Comparison of ENCODE assay signal across 22 cellular contexts in the genomic region with DNA sequence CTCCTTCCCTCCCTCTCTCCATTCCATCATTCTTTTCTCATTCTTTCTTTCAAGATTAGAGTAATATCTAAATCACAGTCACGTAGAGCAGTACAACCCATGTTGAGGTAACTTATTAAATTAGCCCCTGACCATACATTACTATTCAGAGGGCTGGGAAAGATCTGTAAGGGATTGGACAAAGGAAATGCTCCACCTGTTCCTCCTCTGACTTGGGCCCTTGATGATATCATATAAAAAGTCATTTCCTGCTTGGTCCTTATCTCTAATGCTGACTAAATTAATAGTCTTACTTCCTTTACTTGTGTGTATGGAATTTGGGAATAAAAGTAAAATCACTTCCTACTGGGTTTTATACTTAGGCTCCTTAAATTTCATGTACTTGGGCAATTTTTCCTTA.
"Had no signal": no experiment of that assay in that cellular context is flagged by ENCODE, and none has a peak within 500 bp of the region (broad histone marks: within the 10 kb centered on the region; RNA-seq: fewer than 3 reads in every experiment).

No MANE protein-coding gene starts in this region.

- H3K4me3 ChIP-seq: body of pancreas, lower lobe of right lung, ovary, psoas muscle, thoracic aorta, upper lobe of right lung had no signal

- H3K27me3 Mint-ChIP-seq: activated B cell treated with CpG ODN at 0.5 μM for 24 hours; activated CD8-positive, alpha-beta T cell treated with anti-CD3 and anti-CD28 coated beads for 36 hours; naive thymus-derived CD8-positive, alpha-beta T cell; stimulated activated memory B cell treated with anti-CD40 and anti-IgM and Interleukin-4, amounts not matched to agents 10 μg/mL and 1 μg/mL and 100 μg/mL, for 72 hours; T-cell had no signal

- H3K4me1 ChIP-seq: body of pancreas, lower lobe of right lung, psoas muscle, upper lobe of right lung had no signal

- ATAC-seq: activated CD8-positive, alpha-beta T cell treated with anti-CD3 and anti-CD28 coated beads for 36 hours; body of pancreas; lower lobe of right lung; naive thymus-derived CD8-positive, alpha-beta T cell; psoas muscle; sciatic nerve; stimulated activated memory B cell treated with anti-CD40 and anti-IgM and Interleukin-4, amounts not matched to agents 10 μg/mL and 1 μg/mL and 100 μg/mL, for 72 hours; T-cell; upper lobe of right lung had no signal

- DNase-seq: activated B cell treated with CpG ODN at 0.5 μM for 24 hours; activated CD4-positive, alpha-beta T cell treated with anti-CD3 and anti-CD28 coated beads for 4 hours; activated CD8-positive, alpha-beta T cell treated with anti-CD3 and anti-CD28 coated beads for 36 hours; activated naive CD4-positive, alpha-beta T cell treated with anti-CD3 and anti-CD28 coated beads for 36 hours; activated T-cell treated with anti-CD3 and anti-CD28 coated beads, Interleukin-2, amount 50 U/mL, for 1 hour; body of pancreas; central memory CD4-positive, alpha-beta T cell; endodermal cell; immature natural killer cell; kidney glomerular epithelial cell; lower lobe of right lung; naive thymus-derived CD8-positive, alpha-beta T cell; ovary; psoas muscle; stimulated activated CD4-positive, alpha-beta T cell treated with anti-CD3 and anti-CD28 coated beads, Interleukin-4, amount 100 ng/mL, for 24 hours; T-cell; T-helper 9 cell; upper lobe of right lung had no signal

- H3K9me3 ChIP-seq: body of pancreas, lower lobe of right lung, ovary, psoas muscle, thoracic aorta, upper lobe of right lung had no signal

- H3K27ac Mint-ChIP-seq: activated B cell treated with CpG ODN at 0.5 μM for 24 hours; activated CD8-positive, alpha-beta T cell treated with anti-CD3 and anti-CD28 coated beads for 36 hours; activated naive CD4-positive, alpha-beta T cell treated with anti-CD3 and anti-CD28 coated beads for 36 hours; activated T-helper 2 cell treated with anti-CD3 and anti-CD28 coated beads, Interferon-gamma antibody, Interleukin-2, Interleukin-4, amounts not matched to agents 10 μg/mL and 5 μg/mL and 100 μg/mL, durations not matched to agents 14 hours and 24 hours and 36 hours; endodermal cell; immature natural killer cell; naive thymus-derived CD8-positive, alpha-beta T cell; stimulated activated memory B cell treated with anti-CD40 and anti-IgM and Interleukin-4, amounts not matched to agents 10 μg/mL and 1 μg/mL and 100 μg/mL, for 72 hours; T-cell had no signal

- H3K27me3 ChIP-seq: body of pancreas, ovary, upper lobe of right lung had no signal

- H3K4me3 Mint-ChIP-seq: activated B cell treated with CpG ODN at 0.5 μM for 24 hours; activated CD8-positive, alpha-beta T cell treated with anti-CD3 and anti-CD28 coated beads for 36 hours; activated naive CD4-positive, alpha-beta T cell treated with anti-CD3 and anti-CD28 coated beads for 36 hours; endodermal cell; immature natural killer cell; naive thymus-derived CD8-positive, alpha-beta T cell; stimulated activated memory B cell treated with anti-CD40 and anti-IgM and Interleukin-4, amounts not matched to agents 10 μg/mL and 1 μg/mL and 100 μg/mL, for 72 hours; T-cell had no signal

- H3K9me3 Mint-ChIP-seq: immature natural killer cell, T-cell had no signal

- H3K36me3 ChIP-seq: lower lobe of right lung, ovary, thoracic aorta, upper lobe of right lung had no signal

- H3K27ac ChIP-seq: body of pancreas, lower lobe of right lung, ovary, psoas muscle, thoracic aorta, upper lobe of right lung had no signal

- H3K36me3 Mint-ChIP-seq: stimulated activated memory B cell treated with anti-CD40 and anti-IgM and Interleukin-4, amounts not matched to agents 10 μg/mL and 1 μg/mL and 100 μg/mL, for 72 hours had no signal

- H3K4me1 Mint-ChIP-seq: endodermal cell, T-cell had no signal
